ENCODE assay signal across 8 cellular contexts in genomic region chr11:108654994-108655631, GRCh38. TPM values are rescaled to one million over a fixed set of nuclear protein-coding genes. Genes with fewer than 3 reads are reported as not detected.
DNase-seq lines count a peak whose midpoint lies in the region; ATAC-seq and TF ChIP-seq lines count a peak whose summit lies in the region.

No MANE protein-coding gene starts in this region.

- no peak overlapping the region for H3K27ac ChIP-seq in C4-2B
- no peak overlapping the region for H3K27ac ChIP-seq in suprapubic skin

- ATAC-seq in left ventricle myocardium superior (peak; percentile 60), HG03342 (IDR thresholded peaks at IDR 0.05; ENCODE audit: unreplicated experiment) (no peak), HG02678 (IDR thresholded peaks at IDR 0.05; ENCODE audit: unreplicated experiment) (no peak)

- no peak overlapping the region for H3K4me3 ChIP-seq in suprapubic skin

- no peaks in the 10 kb centered on the region for H3K27me3 ChIP-seq in suprapubic skin

- WGBS in suprapubic skin = 64% methylated on average over 5 of the region's 5 CpGs

- TF ChIP-seq EP300 in suprapubic skin (IDR thresholded peaks at IDR 0.05) = no peak

- no peaks in the 10 kb centered on the region for H3K4me1 ChIP-seq in suprapubic skin

- intact Hi-C loops in left ventricle myocardium superior (cut with micrococcal nuclease) = no loop called here

- H3K36me3 ChIP-seq in suprapubic skin = no peaks in the 10 kb centered on the region

- H3K9me3 ChIP-seq in suprapubic skin = no peaks in the 10 kb centered on the region

- peak; percentile 93 for TF ChIP-seq CTCF in C4-2B (conservative IDR thresholded peaks at IDR 0.05)
- peak; percentile 28; the same call in 1 of the 2 replicates for TF ChIP-seq CTCF in GM12874 (IDR thresholded peaks at IDR 0.05; ENCODE audit: insufficient read depth, low read depth, low read length)
- TF ChIP-seq CTCF in suprapubic skin (IDR thresholded peaks at IDR 0.05) = peak; percentile 36 to 54

- DNase-seq in NCI-H2196 treated with DMSO at 0.1 percent for 48 hours (lab: John Stamatoyannopoulos, UW; ENCODE audit: unreplicated experiment) = peak; percentile 42
- peak; percentile 16 for DNase-seq in activated naive CD4-positive, alpha-beta T cell treated with anti-CD3 and anti-CD28 coated beads, Interleukin-2, amount 50 U/mL, for 16 hours
- no peak for DNase-seq in left ventricle myocardium superior
- DNase-seq in suprapubic skin (ENCODE audit: low spot score in 2 of 2) = no peak

- TF ChIP-seq POLR2A in suprapubic skin (IDR thresholded peaks at IDR 0.05) = no peak

RNA-seq across cellular contexts. Expression of gene DDX10, which starts 9.8 kb away (rescaled TPM):
- total RNA-seq in left ventricle myocardium superior (17.3 TPM), suprapubic skin (10 to 100 TPM; 21.9 to 30.7 (median 27.2) TPM)

Comparison
In these comparisons a context has a peak if more than half of its experiments do, and no peak if none do; other contexts are left out.
1. CTCF ChIP-seq: peak in every context shown above with its lines; median percentile 93 in C4-2B; 45 in suprapubic skin; 28 in GM12874.
2. DNase-seq: peak in NCI-H2196 treated with DMSO at 0.1 percent for 48 hours (single experiment) and activated naive CD4-positive, alpha-beta T cell treated with anti-CD3 and anti-CD28 coated beads, Interleukin-2, amount 50 U/mL, for 16 hours (single experiment); none in left ventricle myocardium superior (single experiment) and suprapubic skin (0 of 2).